1 cellular context compared by ENCODE assay signal in genomic region chr17:82590216-82590615, GRCh38.
TF ChIP-seq lines count a peak whose summit lies in the region.

No MANE protein-coding gene starts in this region.

TF ChIP-seq in HepG2, 621 proteins besides CTCF, POLR2A, EP300 and RAD21:
- no peak for TF ChIP-seq ZNF138 (CRISPR knock-in tag; IDR thresholded peaks at IDR 0.05; ENCODE audit: low read depth)
- no peak for TF ChIP-seq CHD2 (IDR thresholded peaks at IDR 0.05; ENCODE audit: low read depth, low read length)
- TF ChIP-seq EZH2 (conservative IDR thresholded peaks at IDR 0.05; ENCODE audit: low read depth, low read length): no peak
- TF ChIP-seq CAMTA2 (CRISPR knock-in tag; IDR thresholded peaks at IDR 0.05; ENCODE audit: borderline replicate concordance): no peak
- no peak for TF ChIP-seq BATF2 (CRISPR knock-in tag; IDR thresholded peaks at IDR 0.05)
- TF ChIP-seq, protein P1, sequence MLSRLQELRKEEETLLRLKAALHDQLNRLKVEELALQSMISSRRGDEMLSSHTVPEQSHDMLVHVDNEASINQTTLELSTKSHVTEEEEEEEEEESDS (CRISPR knock-in tag; IDR thresholded peaks at IDR 0.05; ENCODE audit: borderline replicate concordance): no peak
- no peak for TF ChIP-seq U2AF2 (IDR thresholded peaks at IDR 0.05; ENCODE audit: low read depth, low read length)
- TF ChIP-seq TOPORS (CRISPR knock-in tag; IDR thresholded peaks at IDR 0.05): no peak
- TF ChIP-seq, protein P2, sequence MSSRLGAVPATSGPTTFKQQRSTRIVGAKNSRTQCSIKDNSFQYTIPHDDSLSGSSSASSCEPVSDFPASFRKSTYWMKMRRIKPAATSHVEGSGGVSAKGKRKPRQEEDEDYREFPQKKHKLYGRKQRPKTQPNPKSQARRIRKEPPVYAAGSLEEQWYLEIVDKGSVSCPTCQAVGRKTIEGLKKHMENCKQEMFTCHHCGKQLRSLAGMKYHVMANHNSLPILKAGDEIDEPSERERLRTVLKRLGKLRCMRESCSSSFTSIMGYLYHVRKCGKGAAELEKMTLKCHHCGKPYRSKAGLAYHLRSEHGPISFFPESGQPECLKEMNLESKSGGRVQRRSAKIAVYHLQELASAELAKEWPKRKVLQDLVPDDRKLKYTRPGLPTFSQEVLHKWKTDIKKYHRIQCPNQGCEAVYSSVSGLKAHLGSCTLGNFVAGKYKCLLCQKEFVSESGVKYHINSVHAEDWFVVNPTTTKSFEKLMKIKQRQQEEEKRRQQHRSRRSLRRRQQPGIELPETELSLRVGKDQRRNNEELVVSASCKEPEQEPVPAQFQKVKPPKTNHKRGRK (CRISPR knock-in tag; IDR thresholded peaks at IDR 0.05): no peak
- TF ChIP-seq ZBTB40 (IDR thresholded peaks at IDR 0.05): no peak
- TF ChIP-seq ZBTB40 (CRISPR knock-in tag; IDR thresholded peaks at IDR 0.05): no peak
- TF ChIP-seq ZNF562 (CRISPR knock-in tag; IDR thresholded peaks at IDR 0.05; ENCODE audit: borderline replicate concordance): no peak
- TF ChIP-seq NR2F6 (IDR thresholded peaks at IDR 0.05): no peak
- TF ChIP-seq NR2F6 (CRISPR knock-in tag; IDR thresholded peaks at IDR 0.05): no peak
- no peak for TF ChIP-seq TERF1 (CRISPR knock-in tag; IDR thresholded peaks at IDR 0.05)
- TF ChIP-seq SP2 (CRISPR knock-in tag; IDR thresholded peaks at IDR 0.05): no peak
- TF ChIP-seq ZBTB25 (CRISPR knock-in tag; IDR thresholded peaks at IDR 0.05): no peak
- no peak for TF ChIP-seq HOXA7 (CRISPR knock-in tag; IDR thresholded peaks at IDR 0.05)
- no peak for TF ChIP-seq ZNF839 (CRISPR knock-in tag; IDR thresholded peaks at IDR 0.05; ENCODE audit: borderline replicate concordance)
- no peak for TF ChIP-seq RBFOX2 (IDR thresholded peaks at IDR 0.05; ENCODE audit: low read depth, low read length)
- no peak for TF ChIP-seq ZNF484 (CRISPR knock-in tag; IDR thresholded peaks at IDR 0.05; ENCODE audit: borderline replicate concordance, low read depth)
- TF ChIP-seq ZNF546 (CRISPR knock-in tag; conservative IDR thresholded peaks at IDR 0.05): no peak
TF ChIP-seq in HepG2: peak in this region for 0.
